1 cellular context compared by ENCODE assay signal in the genomic region with DNA sequence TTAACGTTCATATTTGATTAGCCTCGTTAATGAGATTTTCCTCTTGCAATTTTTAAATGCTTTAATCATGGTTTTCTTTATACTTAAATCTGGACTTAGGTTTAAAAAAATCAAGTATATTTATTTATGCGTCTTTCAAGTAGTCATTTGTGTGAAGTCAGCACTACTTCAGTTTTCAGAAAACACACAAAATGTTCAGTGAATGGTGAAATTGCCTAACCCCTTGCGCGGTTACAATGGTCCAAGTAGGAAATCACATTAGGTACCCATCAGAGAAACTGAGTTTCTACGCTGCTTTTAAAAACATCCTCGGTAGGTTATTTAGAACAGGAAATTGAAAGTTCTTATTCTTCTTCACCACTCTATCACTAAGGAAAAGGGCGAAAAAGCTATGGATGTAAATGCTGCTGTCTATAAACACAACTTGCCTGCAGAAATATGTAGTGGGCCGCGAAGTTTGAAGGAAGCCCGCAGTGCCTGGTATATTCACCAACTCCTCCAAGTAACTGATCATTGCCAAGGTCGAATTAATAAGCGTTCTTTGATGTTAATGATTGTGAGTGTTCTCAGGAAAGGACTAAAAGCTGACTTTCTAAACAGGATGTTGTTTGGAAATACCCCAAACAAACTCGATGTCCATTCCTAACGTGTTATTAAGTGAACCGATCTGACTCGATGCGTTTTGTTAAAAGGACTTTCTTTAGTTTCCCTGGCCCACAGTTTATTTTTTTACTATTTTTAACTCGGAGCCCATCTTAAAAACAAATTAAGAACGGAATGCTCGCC.
A peak's percentile ranks its signal among the peaks of the same experiment; 100 is the strongest.
TF ChIP-seq lines count a peak whose summit lies in the region.

No MANE protein-coding gene starts in this region.

TF ChIP-seq in IMR-90, 13 proteins besides CTCF, POLR2A, EP300 and RAD21:
- TF ChIP-seq, protein P1, sequence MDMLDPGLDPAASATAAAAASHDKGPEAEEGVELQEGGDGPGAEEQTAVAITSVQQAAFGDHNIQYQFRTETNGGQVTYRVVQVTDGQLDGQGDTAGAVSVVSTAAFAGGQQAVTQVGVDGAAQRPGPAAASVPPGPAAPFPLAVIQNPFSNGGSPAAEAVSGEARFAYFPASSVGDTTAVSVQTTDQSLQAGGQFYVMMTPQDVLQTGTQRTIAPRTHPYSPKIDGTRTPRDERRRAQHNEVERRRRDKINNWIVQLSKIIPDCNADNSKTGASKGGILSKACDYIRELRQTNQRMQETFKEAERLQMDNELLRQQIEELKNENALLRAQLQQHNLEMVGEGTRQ (IDR thresholded peaks at IDR 0.05; ENCODE audit: low read depth, low read length): no peak
- TF ChIP-seq RFX5 (IDR thresholded peaks at IDR 0.05; ENCODE audit: low read depth, low read length): no peak
- 0 out of 2 replicates have a peak, but pooled peaks have one; percentile 26 for TF ChIP-seq MAFK (IDR thresholded peaks at IDR 0.05; ENCODE audit: low read depth, low read length)
- TF ChIP-seq CHD1 (IDR thresholded peaks at IDR 0.05; ENCODE audit: low read depth, low read length): no peak
- no peak for TF ChIP-seq FOS (IDR thresholded peaks at IDR 0.05; ENCODE audit: low read depth, low read length)
- TF ChIP-seq MXI1 (IDR thresholded peaks at IDR 0.05; ENCODE audit: borderline replicate concordance, low read depth, low read length): no peak
- TF ChIP-seq NFE2L2 (IDR thresholded peaks at IDR 0.05; ENCODE audit: low read depth, low read length): no peak
